8 cellular contexts compared by ENCODE assay signal in the genomic region with DNA sequence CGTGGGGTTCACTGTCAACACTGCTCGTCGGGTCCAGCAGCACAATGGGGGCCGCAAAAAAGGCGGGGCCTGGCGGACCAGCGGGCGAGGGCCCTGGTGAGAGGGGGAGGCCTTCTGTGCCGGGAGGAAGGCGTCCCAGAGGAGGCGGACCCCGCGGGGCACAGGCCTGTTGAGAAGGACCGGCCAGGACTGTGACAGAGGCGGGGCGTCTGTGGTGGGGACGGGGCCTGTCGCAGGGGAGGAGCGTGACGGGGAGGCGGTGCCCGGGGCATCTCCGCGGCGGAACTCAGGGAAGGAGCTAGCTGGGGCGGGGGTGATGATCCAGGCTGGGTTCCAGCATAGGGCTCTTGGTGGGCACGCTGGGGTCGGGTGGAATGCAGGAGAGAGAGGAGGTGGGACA. TPM values are rescaled to one million over a fixed set of nuclear protein-coding genes. Genes with fewer than 3 reads are reported as not detected.
DNase-seq lines count a peak whose midpoint lies in the region; ATAC-seq, FAIRE-seq and TF ChIP-seq lines count a peak whose summit lies in the region.
"Not testable (repeated sequence)": the region's sequence is repeated elsewhere in the genome, so short reads cannot be mapped to it uniquely, and the experiment has no call there.

No MANE protein-coding gene starts in this region.

- WGBS in gastroesophageal sphincter (ENCODE audit: low coverage in 1 of 2), 2 donors = no CpG with 5 or more reads among the region's 28 CpGs
- WGBS in pancreas, 2 donors = no CpG with 5 or more reads among the region's 28 CpGs

- not testable (repeated sequence) for H3K27ac ChIP-seq in CD8-positive, alpha-beta T cell (ENCODE audit: low read depth, low read length); gastroesophageal sphincter; pancreas

- CTCF ChIA-PET in CD8-positive, alpha-beta T cell (lab: Charles Lee) = not testable (repeated sequence)

- TF ChIP-seq EP300 in gastroesophageal sphincter (IDR thresholded peaks at IDR 0.05) = not testable (repeated sequence)

- not testable (repeated sequence) for H3K4me3 Mint-ChIP-seq in CD8-positive, alpha-beta T cell

- H3K9me3 Mint-ChIP-seq in CD8-positive, alpha-beta T cell = not testable (repeated sequence)

- not testable (repeated sequence) for H3K9me3 ChIP-seq in CD8-positive, alpha-beta T cell (ENCODE audit: low read length); gastroesophageal sphincter; pancreas

- not testable (repeated sequence) for H3K36me3 Mint-ChIP-seq in CD8-positive, alpha-beta T cell

- H3K27me3 ChIP-seq in CD8-positive, alpha-beta T cell (ENCODE audit: insufficient read depth, low read length); gastroesophageal sphincter; pancreas: not testable (repeated sequence)

- TF ChIP-seq POLR2A in gastroesophageal sphincter (IDR thresholded peaks at IDR 0.05) = not testable (repeated sequence)

- H3K4me1 Mint-ChIP-seq in CD8-positive, alpha-beta T cell (ENCODE audit: low read depth) = not testable (repeated sequence)

- DNase-seq in CD8-positive, alpha-beta T cell; pancreas: not testable (repeated sequence)

- ATAC-seq in CD8-positive, alpha-beta T cell = peak; percentile 71
- ATAC-seq in GM19023 (IDR thresholded peaks at IDR 0.05; ENCODE audit: unreplicated experiment) = peak; percentile 67
- ATAC-seq in GM21526 (IDR thresholded peaks at IDR 0.05; ENCODE audit: low FRiP score, unreplicated experiment) = peak; percentile 48
- ATAC-seq in HG02870 (IDR thresholded peaks at IDR 0.05; ENCODE audit: unreplicated experiment) = peak; percentile 55
- peak; percentile 57 for ATAC-seq in HG03280 (IDR thresholded peaks at IDR 0.05; ENCODE audit: unreplicated experiment)
- ATAC-seq in SK-N-SH treated with all-trans-retinoic acid at 6 μM for 48 hours = peak; percentile 81
- peak; percentile 72 for ATAC-seq in gastroesophageal sphincter
- peak; percentile 68 to 86 (median 76) for ATAC-seq in pancreas

- not testable (repeated sequence) for TF ChIP-seq CTCF in CD8-positive, alpha-beta T cell (IDR thresholded peaks at IDR 0.05); gastroesophageal sphincter (IDR thresholded peaks at IDR 0.05); pancreas (IDR thresholded peaks at IDR 0.05)

- H3K36me3 ChIP-seq in CD8-positive, alpha-beta T cell (ENCODE audit: insufficient read depth, low read length); gastroesophageal sphincter; pancreas: not testable (repeated sequence)

- POLR2A ChIA-PET in CD8-positive, alpha-beta T cell (lab: Charles Lee) = not testable (repeated sequence)

- H3K4me3 ChIP-seq in CD8-positive, alpha-beta T cell (ENCODE audit: low read depth, low read length); gastroesophageal sphincter; pancreas: not testable (repeated sequence)

- H3K27me3 Mint-ChIP-seq in CD8-positive, alpha-beta T cell (ENCODE audit: low read depth) = not testable (repeated sequence)

- FAIRE-seq in pancreas (lab: Jason Lieb, UNC) = not testable (repeated sequence)

- H3K27ac Mint-ChIP-seq in CD8-positive, alpha-beta T cell = not testable (repeated sequence)

- intact Hi-C loops in CD8-positive, alpha-beta T cell (cut with DNase I, micrococcal nuclease); pancreas (cut with DNase I): not testable (repeated sequence)

- not testable (repeated sequence) for H3K4me1 ChIP-seq in CD8-positive, alpha-beta T cell (ENCODE audit: insufficient read depth, low read length); gastroesophageal sphincter; pancreas

RNA-seq across cellular contexts. Expression of a gene that starts 0.5 kb away (rescaled TPM):
- 10 to 100 TPM; 15.6 to 21.1 TPM for total RNA-seq in CD8-positive, alpha-beta T cell
- total RNA-seq in gastroesophageal sphincter (10 to 100 TPM; 11.4 to 30.7 (median 19.4) TPM), pancreas (10 to 100 TPM in 4 of 6 donors, 1 to 10 TPM in 2; 6.5 to 22.1 (median 14.2) TPM)
- 10 to 100 TPM; 11.4 to 15.3 TPM for polyA plus RNA-seq in pancreas

RNA-seq across cellular contexts. Expression of a gene that starts 0.7 kb away (rescaled TPM):
- total RNA-seq in CD8-positive, alpha-beta T cell = 10 to 100 TPM in 1 of 2 experiments, 1 to 10 TPM in 1; 9.5 to 10.5 TPM
- total RNA-seq in gastroesophageal sphincter (1 to 10 TPM; 5.4 to 8.4 (median 7.4) TPM), pancreas (1 to 10 TPM; 1.1 to 3.5 (median 2.0) TPM)
- 1 to 10 TPM; 7.4 to 9.0 TPM for polyA plus RNA-seq in pancreas

RNA-seq across cellular contexts. Expression of a gene that starts 4.9 kb away (rescaled TPM):
- 1 to 10 TPM; 1.4 to 3.6 TPM for total RNA-seq in CD8-positive, alpha-beta T cell
- 10 to 100 TPM; 10.3 to 22.2 (median 14.8) TPM for total RNA-seq in gastroesophageal sphincter
- total RNA-seq in pancreas = 1 to 10 TPM in 3 of 6 donors, under 1 TPM in 3; 0.37 to 4.6 (median 1.4) TPM
- polyA plus RNA-seq in pancreas = 10 to 100 TPM in 1 of 2 donors, 1 to 10 TPM in 1; 9.8 to 15.8 TPM

RNA-seq across cellular contexts. Expression of a gene that starts 48.3 kb away (rescaled TPM):
- total RNA-seq in CD8-positive, alpha-beta T cell = 1 to 10 TPM; 1.6 TPM
- total RNA-seq in gastroesophageal sphincter (under 1 TPM; 0.19 to 0.45 (median 0.36) TPM), pancreas (1 to 10 TPM in 1 of 6 donors, under 1 TPM in 5; 0.14 to 1.2 (median 0.25) TPM)
- polyA plus RNA-seq in pancreas = 1 to 10 TPM; 2.9 to 3.6 TPM

RNA-seq across cellular contexts. Expression of a gene that starts 51.4 kb away (rescaled TPM):
- 100 to 1,000 TPM; 119 to 128 TPM for total RNA-seq in CD8-positive, alpha-beta T cell
- 100 to 1,000 TPM in 1 of 4 donors, 10 to 100 TPM in 2, 1 to 10 TPM in 1; 8.0 to 139 (median 42.1) TPM for total RNA-seq in gastroesophageal sphincter
- total RNA-seq in pancreas = 10 to 100 TPM; 11.2 to 25.7 (median 15.2) TPM
- polyA plus RNA-seq in pancreas = 100 to 1,000 TPM; 103 to 207 TPM
